Comparison of ENCODE assay signal across 15 cellular contexts in the genomic region with DNA sequence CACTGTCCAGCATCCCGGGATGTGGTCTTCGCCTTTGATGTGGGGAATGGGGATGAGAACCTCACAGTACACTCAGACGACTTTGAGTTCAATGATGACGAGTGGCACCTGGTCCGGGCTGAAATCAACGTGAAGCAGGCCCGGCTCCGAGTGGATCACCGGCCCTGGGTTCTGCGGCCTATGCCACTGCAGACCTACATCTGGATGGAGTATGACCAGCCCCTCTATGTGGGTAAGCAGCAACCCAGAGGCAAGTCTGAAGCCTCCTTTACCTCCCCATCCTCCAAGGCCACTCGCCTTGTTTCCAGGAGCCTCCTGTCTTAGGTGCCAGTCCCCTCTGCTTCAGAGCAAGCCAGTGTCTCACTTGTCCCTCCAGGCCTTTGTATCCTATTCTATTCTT. TPM values are rescaled to one million over a fixed set of nuclear protein-coding genes. Genes with fewer than 3 reads are reported as not detected.
DNase-seq lines count a peak whose midpoint lies in the region; ATAC-seq, FAIRE-seq and TF ChIP-seq lines count a peak whose summit lies in the region.
"Had no signal": no experiment of that assay in that cellular context is flagged by ENCODE, and none has a peak within 500 bp of the region (broad histone marks: within the 10 kb centered on the region; RNA-seq: fewer than 3 reads in every experiment).

No MANE protein-coding gene starts in this region.

- CTCF ChIA-PET in SK-N-SH (lab: Yijun Ruan, JAX): interaction anchor here (1.1 to 6.0 kb wide), 4 partner anchors 11 to 114 kb away, joined by 3 to 24 read pairs (median 4); a partner anchor contains a TSS

- H3K27ac ChIP-seq in SK-N-SH (ENCODE audit: low read depth in 2 of 2, low read length in 1 of 2) (no peak overlapping the region), astrocyte (ENCODE audit: low read depth, low read length) (no peak overlapping the region), mesenchymal stem cell (ENCODE audit: low read length, poor library complexity, severe bottlenecking) (no peak overlapping the region), prostate gland (no peak overlapping the region), GM23248 (no peak overlapping the region)
- H3K27ac ChIP-seq: 22Rv1; BLaER1 treated with 17β-estradiol and CSF1 and Interleukin-3, amounts not matched to agents 10 nM and 100 nM had no signal

- H3K4me3 Mint-ChIP-seq in astrocyte (ENCODE audit: unreplicated experiment): no peak overlapping the region
- H3K4me3 Mint-ChIP-seq: CD8-positive, alpha-beta T cell had no signal

- H3K36me3 ChIP-seq in SK-N-SH (replicated peaks in 1 of 2; ENCODE audit: control insufficient read depth in 1 of 2, insufficient read depth in 2 of 2, low read length in 1 of 2) (peaks cover 12 to 50% of the 10 kb centered on the region in 2 experiments), astrocyte (ENCODE audit: insufficient read depth, low read length) (no peaks in the 10 kb centered on the region), mesenchymal stem cell (ENCODE audit: control insufficient read depth in 1 of 2, insufficient read depth in 2 of 2, low read depth in 1 of 2, low read length in 2 of 2) (peaks cover 69 to 91% of the 10 kb centered on the region in 2 experiments), prostate gland (no peaks in the 10 kb centered on the region), GM23248 (ENCODE audit: low read depth) (no peaks in the 10 kb centered on the region)

- H3K4me1 ChIP-seq in SK-N-SH (ENCODE audit: control insufficient read depth in 1 of 2, insufficient read depth in 2 of 2, low read depth in 1 of 2, low read length in 1 of 2): no peaks in the 10 kb centered on the region
- no peaks in the 10 kb centered on the region for H3K4me1 ChIP-seq in astrocyte (ENCODE audit: insufficient read depth, low read length)
- no peaks in the 10 kb centered on the region for H3K4me1 ChIP-seq in mesenchymal stem cell (ENCODE audit: control insufficient read depth, insufficient read depth, low read depth, low read length)
- H3K4me1 ChIP-seq in prostate gland (replicated peaks): no peaks in the 10 kb centered on the region
- no peaks in the 10 kb centered on the region for H3K4me1 ChIP-seq in GM23248 (ENCODE audit: insufficient read depth)
- H3K4me1 ChIP-seq: BLaER1 treated with 17β-estradiol and CSF1 and Interleukin-3, amounts not matched to agents 10 nM and 100 nM had no signal

- no peak overlapping the region for H3K4ac ChIP-seq in mesenchymal stem cell (ENCODE audit: low read depth in 1 of 2, low read length in 2 of 2)

- peaks cover 34% of the 10 kb centered on the region for H3K36me3 Mint-ChIP-seq in astrocyte (ENCODE audit: low read depth, unreplicated experiment)

- no peak for TF ChIP-seq RAD21 in SK-N-SH (IDR thresholded peaks at IDR 0.05; ENCODE audit: low read length)

- H2AFZ ChIP-seq in SK-N-SH (ENCODE audit: low read depth) (no peak overlapping the region), astrocyte (ENCODE audit: low read depth, low read length) (no peak overlapping the region), mesenchymal stem cell (ENCODE audit: low read depth, low read length) (no peak overlapping the region), GM23248 (no peak overlapping the region)

- no peak overlapping the region for H2BK120ac ChIP-seq in mesenchymal stem cell (ENCODE audit: low read depth, low read length)

- no peak for TF ChIP-seq EP300 in SK-N-SH (IDR thresholded peaks at IDR 0.05; ENCODE audit: borderline replicate concordance in 1 of 2, low read depth in 1 of 2, low read length in 1 of 2)

- POLR2A ChIA-PET in SK-N-SH (lab: Yijun Ruan, JAX): no interaction called here

- H3K9me3 ChIP-seq in SK-N-SH (no peaks in the 10 kb centered on the region), astrocyte (ENCODE audit: insufficient read depth, low read depth, low read length) (no peaks in the 10 kb centered on the region), mesenchymal stem cell (ENCODE audit: control insufficient read depth, low read length) (no peaks in the 10 kb centered on the region), prostate gland (no peaks in the 10 kb centered on the region), GM23248 (ENCODE audit: low read depth) (no peaks in the 10 kb centered on the region)
- H3K9me3 ChIP-seq: BLaER1 treated with 17β-estradiol and CSF1 and Interleukin-3, amounts not matched to agents 10 nM and 100 nM had no signal

- H3K27me3 ChIP-seq in SK-N-SH (ENCODE audit: insufficient read depth): no peaks in the 10 kb centered on the region
- H3K27me3 ChIP-seq in astrocyte (ENCODE audit: insufficient read depth, low read length): peaks cover 7% of the 10 kb centered on the region
- no peaks in the 10 kb centered on the region for H3K27me3 ChIP-seq in mesenchymal stem cell (ENCODE audit: control insufficient read depth in 1 of 2, insufficient read depth in 1 of 2, low read length in 2 of 2)
- no peaks in the 10 kb centered on the region for H3K27me3 ChIP-seq in prostate gland (replicated peaks; ENCODE audit: insufficient read depth)
- no peaks in the 10 kb centered on the region for H3K27me3 ChIP-seq in GM23248 (replicated peaks; ENCODE audit: insufficient read depth)
- H3K27me3 ChIP-seq: BLaER1 treated with 17β-estradiol and CSF1 and Interleukin-3, amounts not matched to agents 10 nM and 100 nM had no signal

- peak overlapping the region; percentile 14 for H4K8ac ChIP-seq in mesenchymal stem cell (ENCODE audit: low read length)

- H3K18ac ChIP-seq in mesenchymal stem cell (ENCODE audit: low read depth in 1 of 2, low read length in 2 of 2): no peak overlapping the region

- H3K4me2 ChIP-seq in SK-N-SH: no peak overlapping the region
- no peak overlapping the region for H3K4me2 ChIP-seq in astrocyte (ENCODE audit: low read length)
- no peak overlapping the region for H3K4me2 ChIP-seq in mesenchymal stem cell (ENCODE audit: low read length, poor library complexity, severe bottlenecking)
- H3K4me2 ChIP-seq in GM23248 (ENCODE audit: unreplicated experiment): no peak overlapping the region
- H3K4me2 ChIP-seq: BLaER1 treated with 17β-estradiol and CSF1 and Interleukin-3, amounts not matched to agents 10 nM and 100 nM had no signal

- ATAC-seq in SK-N-SH treated with all-trans-retinoic acid at 6 μM for 48 hours: no peak
- ATAC-seq: CD8-positive, alpha-beta T cell had no signal

- H3K9me2 ChIP-seq in SK-N-SH: no peaks in the 10 kb centered on the region
- H3K9me2 ChIP-seq in GM23248 (ENCODE audit: insufficient read depth): no peaks in the 10 kb centered on the region

- no peaks in the 10 kb centered on the region for H4K20me1 ChIP-seq in SK-N-SH (ENCODE audit: insufficient read depth)
- no peaks in the 10 kb centered on the region for H4K20me1 ChIP-seq in astrocyte (ENCODE audit: insufficient read depth, low read length)
- no peaks in the 10 kb centered on the region for H4K20me1 ChIP-seq in GM23248 (ENCODE audit: insufficient read depth)

- H4K91ac ChIP-seq in mesenchymal stem cell (ENCODE audit: low read length): no peak overlapping the region

- intact Hi-C loops in prostate gland (cut with DNase I): no loop called here

- no peak overlapping the region for H2AK5ac ChIP-seq in mesenchymal stem cell (ENCODE audit: low read length, severe bottlenecking)

- 88% methylated on average over 4 of the region's 11 CpGs for WGBS in SK-N-SH (ENCODE audit: low lambda C conversion rate)
- 97% methylated on average over 11 of the region's 11 CpGs for WGBS in mesenchymal stem cell
- 88% methylated on average over 11 of the region's 11 CpGs for WGBS in prostate gland
- WGBS in GM23248 (ENCODE audit: low coverage in 1 of 2, low lambda C conversion rate in 2 of 2, missing lambda C conversion rate in 2 of 2), 2 experiments: 87 to 88% methylated on average over 11 of the region's 11 CpGs

- no peak for FAIRE-seq in astrocyte (lab: Jason Lieb, UNC)

- H3K4me1 Mint-ChIP-seq in astrocyte (ENCODE audit: low read depth, unreplicated experiment): no peaks in the 10 kb centered on the region

- H3F3A ChIP-seq in SK-N-SH (replicated peaks; ENCODE audit: insufficient read depth) (no peaks in the 10 kb centered on the region), GM23248 (ENCODE audit: insufficient read depth) (no peaks in the 10 kb centered on the region)

- no peaks in the 10 kb centered on the region for H3K79me2 ChIP-seq in SK-N-SH (ENCODE audit: insufficient read depth)
- H3K79me2 ChIP-seq in astrocyte (ENCODE audit: insufficient read depth, low read length): no peaks in the 10 kb centered on the region
- no peaks in the 10 kb centered on the region for H3K79me2 ChIP-seq in GM23248 (ENCODE audit: insufficient read depth)

- H3K23ac ChIP-seq in mesenchymal stem cell (ENCODE audit: low read length in 2 of 2): no peak overlapping the region

- H3K9me3 Mint-ChIP-seq in astrocyte (ENCODE audit: unreplicated experiment): no peaks in the 10 kb centered on the region
- H3K9me3 Mint-ChIP-seq: CD8-positive, alpha-beta T cell had no signal

- no peak overlapping the region for H2BK12ac ChIP-seq in mesenchymal stem cell (ENCODE audit: low read length in 2 of 2)

- TF ChIP-seq CTCF in SK-N-SH (IDR thresholded peaks at IDR 0.05) (no peak), astrocyte (IDR thresholded peaks at IDR 0.05; ENCODE audit: insufficient read depth, low read depth, low read length) (no peak), prostate gland (IDR thresholded peaks at IDR 0.05) (no peak)

- H3K79me1 ChIP-seq in mesenchymal stem cell (replicated peaks; ENCODE audit: low read length, poor library complexity, severe bottlenecking): peaks cover 4% of the 10 kb centered on the region

- no peak for TF ChIP-seq POLR2A in prostate gland (IDR thresholded peaks at IDR 0.05)

- peak overlapping the region; percentile 72 for H3K27ac Mint-ChIP-seq in astrocyte (ENCODE audit: unreplicated experiment)
- H3K27ac Mint-ChIP-seq: CD8-positive, alpha-beta T cell had no signal

- H3K9ac ChIP-seq in SK-N-SH (no peak overlapping the region), astrocyte (ENCODE audit: low read length) (no peak overlapping the region), mesenchymal stem cell (ENCODE audit: low read length) (no peak overlapping the region), GM23248 (no peak overlapping the region)
- H3K9ac ChIP-seq: BLaER1 treated with 17β-estradiol and CSF1 and Interleukin-3, amounts not matched to agents 10 nM and 100 nM had no signal

- H3K4me3 ChIP-seq in SK-N-SH (ENCODE audit: low read depth in 2 of 2, low read length in 1 of 2) (no peak overlapping the region), astrocyte (ENCODE audit: insufficient read depth, low read depth, low read length) (no peak overlapping the region), mesenchymal stem cell (ENCODE audit: insufficient read depth in 1 of 2, low read depth in 1 of 2, low read length in 2 of 2) (no peak overlapping the region), prostate gland (no peak overlapping the region), GM23248 (no peak overlapping the region)
- H3K4me3 ChIP-seq: BLaER1 treated with 17β-estradiol and CSF1 and Interleukin-3, amounts not matched to agents 10 nM and 100 nM had no signal

- in situ Hi-C loops in GM23248 (cut with MboI): no loop called here

- H2BK15ac ChIP-seq in mesenchymal stem cell (ENCODE audit: low read depth, poor library complexity, severe bottlenecking): no peak overlapping the region

- H3K14ac ChIP-seq in mesenchymal stem cell (ENCODE audit: low read length in 2 of 2): no peak overlapping the region

- peak; percentile 19 for DNase-seq in SK-N-SH
- DNase-seq in astrocyte (ENCODE audit: low read depth): no peak
- DNase-seq in mesenchymal stem cell: no peak
- DNase-seq in prostate gland (ENCODE audit: low spot score): no peak
- no peak for DNase-seq in GM23248
- no peak for DNase-seq in dermis blood vessel endothelial cell
- DNase-seq: Calu3; CD8-positive, alpha-beta T cell; DMS79 treated with DMSO at 0.1 percent for 48 hours; GF-D8; HCEC 1CT had no signal

- H3K27me3 Mint-ChIP-seq in astrocyte (ENCODE audit: low read depth, unreplicated experiment): peaks cover 3% of the 10 kb centered on the region

- no peak overlapping the region for H2BK5ac ChIP-seq in mesenchymal stem cell (ENCODE audit: low read depth, low read length, poor library complexity, severe bottlenecking)

RNA-seq across cellular contexts. Expression of a gene that starts 10.2 kb away (rescaled TPM):
- 74.3 and 92.7 TPM in 2 replicates for polyA plus RNA-seq in SK-N-SH (2012; rRNA removed)
- polyA plus RNA-seq in SK-N-SH (2012; cell fraction: cytosol; rRNA removed): 31.9 and 45.9 TPM in 2 replicates
- polyA plus RNA-seq in SK-N-SH (2012; cell fraction: nucleus; rRNA removed): 213 and 214 TPM in 2 replicates
- 11.4 and 16.4 TPM in 2 replicates for total RNA-seq in astrocyte
- 16.0 TPM for polyA plus RNA-seq in mesenchymal stem cell (2013, experiment 1 of 2)
- polyA plus RNA-seq in mesenchymal stem cell (2013, experiment 2 of 2): 14.6 TPM
- total RNA-seq in prostate gland: 1 to 10 TPM; 1.9 to 9.9 TPM
- 23.3 and 24.5 TPM in 2 replicates for total RNA-seq in GM23248 (2014; rRNA removed; shearing (Covaris generic))
- polyA plus RNA-seq in GM23248 (2016; fragmentation: Nextera tagmentation; extraction: Ambion mirVana): 3.2 and 3.6 TPM in 2 replicates
- 12.3 and 41.2 TPM in 2 replicates for total RNA-seq in dermis blood vessel endothelial cell

RNA-seq across cellular contexts. Expression of a gene that starts 10.8 kb away (rescaled TPM):
- polyA plus RNA-seq in SK-N-SH (2012; rRNA removed): 2.2 and 3.1 TPM in 2 replicates
- 1.2 and 1.7 TPM in 2 replicates for polyA plus RNA-seq in SK-N-SH (2012; cell fraction: cytosol; rRNA removed)
- polyA plus RNA-seq in SK-N-SH (2012; cell fraction: nucleus; rRNA removed): 11.5 and 25.8 TPM in 2 replicates
- total RNA-seq in astrocyte: 0.65 and 0.84 TPM in 2 replicates
- 0.97 TPM for polyA plus RNA-seq in mesenchymal stem cell (2013, experiment 1 of 2)
- polyA plus RNA-seq in mesenchymal stem cell (2013, experiment 2 of 2): 0.97 TPM
- total RNA-seq in prostate gland: 1 to 10 TPM; 1.2 to 10.0 TPM
- 1.1 and 3.5 TPM in 2 replicates for total RNA-seq in GM23248 (2014; rRNA removed; shearing (Covaris generic))
- 1.6 and 2.5 TPM in 2 replicates for polyA plus RNA-seq in GM23248 (2016; fragmentation: Nextera tagmentation; extraction: Ambion mirVana)
- 5.1 and 7.9 TPM in 2 replicates for total RNA-seq in dermis blood vessel endothelial cell
- total RNA-seq: HT-29 had no signal

RNA-seq across cellular contexts. Expression of a gene that starts 15.7 kb away (rescaled TPM):
- polyA plus RNA-seq in SK-N-SH (2012; rRNA removed) (9.8 and 12.8 TPM in 2 replicates), GM23248 (2016; fragmentation: Nextera tagmentation; extraction: Ambion mirVana) (6.4 and 7.5 TPM in 2 replicates)
- polyA plus RNA-seq in SK-N-SH (2012; cell fraction: cytosol; rRNA removed): 5.9 and 8.6 TPM in 2 replicates
- 22.9 and 29.8 TPM in 2 replicates for polyA plus RNA-seq in SK-N-SH (2012; cell fraction: nucleus; rRNA removed)
- total RNA-seq in astrocyte (14.1 and 14.5 TPM in 2 replicates), prostate gland (100 to 1,000 TPM in 1 of 2 donors, 10 to 100 TPM in 1; 87.4 to 102 TPM), dermis blood vessel endothelial cell (12.9 and 20.0 TPM in 2 replicates)
- polyA plus RNA-seq in mesenchymal stem cell (2013, experiment 1 of 2): 24.7 TPM
- polyA plus RNA-seq in mesenchymal stem cell (2013, experiment 2 of 2): 23.8 TPM
- 19.0 and 32.2 TPM in 2 replicates for total RNA-seq in GM23248 (2014; rRNA removed; shearing (Covaris generic))

RNA-seq across cellular contexts. Expression of a gene that starts 33.4 kb away (rescaled TPM):
- polyA plus RNA-seq in SK-N-SH (2012; rRNA removed) (27.6 and 33.9 TPM in 2 replicates), GM23248 (2016; fragmentation: Nextera tagmentation; extraction: Ambion mirVana) (29.8 and 30.9 TPM in 2 replicates)
- polyA plus RNA-seq in SK-N-SH (2012; cell fraction: cytosol; rRNA removed): 14.4 and 21.3 TPM in 2 replicates
- 210 and 236 TPM in 2 replicates for polyA plus RNA-seq in SK-N-SH (2012; cell fraction: nucleus; rRNA removed)
- total RNA-seq in astrocyte (14.4 and 16.6 TPM in 2 replicates), prostate gland (10 to 100 TPM; 36.8 to 57.7 TPM), dermis blood vessel endothelial cell (6.4 and 7.7 TPM in 2 replicates)
- 22.2 TPM for polyA plus RNA-seq in mesenchymal stem cell (2013, experiment 1 of 2)
- polyA plus RNA-seq in mesenchymal stem cell (2013, experiment 2 of 2): 20.6 TPM
- 12.1 and 14.4 TPM in 2 replicates for total RNA-seq in GM23248 (2014; rRNA removed; shearing (Covaris generic))

RNA-seq across cellular contexts. Expression of a gene that starts 52.4 kb away (rescaled TPM):
- polyA plus RNA-seq in SK-N-SH (2012; rRNA removed): 28.6 and 42.9 TPM in 2 replicates
- polyA plus RNA-seq in SK-N-SH (2012; cell fraction: cytosol; rRNA removed): 13.3 and 14.4 TPM in 2 replicates
- 129 and 190 TPM in 2 replicates for polyA plus RNA-seq in SK-N-SH (2012; cell fraction: nucleus; rRNA removed)
- total RNA-seq in astrocyte: 15.2 and 16.9 TPM in 2 replicates
- polyA plus RNA-seq in mesenchymal stem cell (2013, experiment 1 of 2): 8.5 TPM
- 7.7 TPM for polyA plus RNA-seq in mesenchymal stem cell (2013, experiment 2 of 2)
- total RNA-seq in prostate gland: 10 to 100 TPM; 28.5 to 61.2 TPM
- total RNA-seq in GM23248 (2014; rRNA removed; shearing (Covaris generic)): 22.4 and 22.5 TPM in 2 replicates
- 19.9 and 22.8 TPM in 2 replicates for polyA plus RNA-seq in GM23248 (2016; fragmentation: Nextera tagmentation; extraction: Ambion mirVana)
- 12.9 and 18.2 TPM in 2 replicates for total RNA-seq in dermis blood vessel endothelial cell
